Comparison of ENCODE assay signal across 18 cellular contexts in genomic region chr10:86827639-86828038, GRCh38.
"Had no signal": no experiment of that assay in that cellular context is flagged by ENCODE, and none has a peak within 500 bp of the region (broad histone marks: within the 10 kb centered on the region; RNA-seq: fewer than 3 reads in every experiment).

No MANE protein-coding gene starts in this region.

- H3K9me3 ChIP-seq: esophagus squamous epithelium, ovary, psoas muscle, right lobe of liver, thoracic aorta had no signal

- H3K9me3 Mint-ChIP-seq: activated CD4-positive, alpha-beta T cell treated with anti-CD3 and anti-CD28 coated beads, Interleukin-2, amount 10 ng/mL, durations not matched to agents 24 days and 14 days; activated naive CD4-positive, alpha-beta T cell treated with anti-CD3 and anti-CD28 coated beads, Interleukin-2, amount 10 ng/mL, durations not matched to agents 7 days and 5 days; activated T-cell treated with anti-CD3 and anti-CD28 coated beads, Interleukin-2, amount 50 U/mL, for 4 hours; immature natural killer cell; stimulated activated memory B cell treated with anti-CD40 and anti-IgM and Interleukin-4, amounts not matched to agents 10 μg/mL and 1 μg/mL and 100 μg/mL, for 72 hours had no signal

- DNase-seq: activated CD4-positive, alpha-beta T cell treated with anti-CD3 and anti-CD28 coated beads, Interleukin-2, amount 10 ng/mL, durations not matched to agents 24 days and 14 days; activated CD8-positive, alpha-beta T cell treated with anti-CD3 and anti-CD28 coated beads, Interleukin-2, amount 10 ng/mL, durations not matched to agents 7 days and 5 days; activated naive CD4-positive, alpha-beta T cell treated with anti-CD3 and anti-CD28 coated beads, Interleukin-2, amount 10 ng/mL, durations not matched to agents 7 days and 5 days; activated T-cell treated with anti-CD3 and anti-CD28 coated beads, Interleukin-2, amount 50 U/mL, for 4 hours; aorta; brain microvascular endothelial cell; esophagus squamous epithelium; immature natural killer cell; mesenchymal stem cell; naive thymus-derived CD8-positive, alpha-beta T cell; ovary; psoas muscle; right lobe of liver; small intestine; stimulated activated CD4-positive, alpha-beta T cell treated with anti-CD3 and anti-CD28 coated beads, Interleukin-4, amount 100 ng/mL, for 24 hours had no signal

- H3K36me3 Mint-ChIP-seq: activated naive CD4-positive, alpha-beta T cell treated with anti-CD3 and anti-CD28 coated beads, Interleukin-2, amount 10 ng/mL, durations not matched to agents 7 days and 5 days; immature natural killer cell; stimulated activated memory B cell treated with anti-CD40 and anti-IgM and Interleukin-4, amounts not matched to agents 10 μg/mL and 1 μg/mL and 100 μg/mL, for 72 hours had no signal

- H3K36me3 ChIP-seq: brain microvascular endothelial cell, esophagus squamous epithelium, ovary, right lobe of liver, thoracic aorta had no signal

- H3K27ac ChIP-seq: brain microvascular endothelial cell, coronary artery, esophagus squamous epithelium, ovary, psoas muscle, right lobe of liver, thoracic aorta had no signal

- H3K27me3 ChIP-seq: brain microvascular endothelial cell, esophagus squamous epithelium, ovary, right lobe of liver had no signal

- H3K4me3 Mint-ChIP-seq: activated CD4-positive, alpha-beta T cell treated with anti-CD3 and anti-CD28 coated beads, Interleukin-2, amount 10 ng/mL, durations not matched to agents 24 days and 14 days; activated CD8-positive, alpha-beta T cell treated with anti-CD3 and anti-CD28 coated beads, Interleukin-2, amount 10 ng/mL, durations not matched to agents 7 days and 5 days; activated naive CD4-positive, alpha-beta T cell treated with anti-CD3 and anti-CD28 coated beads, Interleukin-2, amount 10 ng/mL, durations not matched to agents 7 days and 5 days; activated T-cell treated with anti-CD3 and anti-CD28 coated beads, Interleukin-2, amount 50 U/mL, for 4 hours; immature natural killer cell; naive thymus-derived CD8-positive, alpha-beta T cell; stimulated activated memory B cell treated with anti-CD40 and anti-IgM and Interleukin-4, amounts not matched to agents 10 μg/mL and 1 μg/mL and 100 μg/mL, for 72 hours had no signal

- H3K4me1 ChIP-seq: right lobe of liver had no signal

- H3K27ac Mint-ChIP-seq: activated CD4-positive, alpha-beta T cell treated with anti-CD3 and anti-CD28 coated beads, Interleukin-2, amount 10 ng/mL, durations not matched to agents 24 days and 14 days; activated CD8-positive, alpha-beta T cell treated with anti-CD3 and anti-CD28 coated beads, Interleukin-2, amount 10 ng/mL, durations not matched to agents 7 days and 5 days; activated naive CD4-positive, alpha-beta T cell treated with anti-CD3 and anti-CD28 coated beads, Interleukin-2, amount 10 ng/mL, durations not matched to agents 7 days and 5 days; immature natural killer cell; naive thymus-derived CD8-positive, alpha-beta T cell; stimulated activated memory B cell treated with anti-CD40 and anti-IgM and Interleukin-4, amounts not matched to agents 10 μg/mL and 1 μg/mL and 100 μg/mL, for 72 hours had no signal

- H3K4me3 ChIP-seq: coronary artery, esophagus squamous epithelium, ovary, psoas muscle, right lobe of liver, thoracic aorta had no signal

- ATAC-seq: activated CD8-positive, alpha-beta T cell treated with anti-CD3 and anti-CD28 coated beads, Interleukin-2, amount 10 ng/mL, durations not matched to agents 7 days and 5 days; activated T-cell treated with anti-CD3 and anti-CD28 coated beads, Interleukin-2, amount 50 U/mL, for 4 hours; naive thymus-derived CD8-positive, alpha-beta T cell; psoas muscle; right lobe of liver; stimulated activated memory B cell treated with anti-CD40 and anti-IgM and Interleukin-4, amounts not matched to agents 10 μg/mL and 1 μg/mL and 100 μg/mL, for 72 hours had no signal

- H3K27me3 Mint-ChIP-seq: activated naive CD4-positive, alpha-beta T cell treated with anti-CD3 and anti-CD28 coated beads, Interleukin-2, amount 10 ng/mL, durations not matched to agents 7 days and 5 days; stimulated activated memory B cell treated with anti-CD40 and anti-IgM and Interleukin-4, amounts not matched to agents 10 μg/mL and 1 μg/mL and 100 μg/mL, for 72 hours had no signal

- H3K4me1 Mint-ChIP-seq: activated CD4-positive, alpha-beta T cell treated with anti-CD3 and anti-CD28 coated beads, Interleukin-2, amount 10 ng/mL, durations not matched to agents 24 days and 14 days; activated naive CD4-positive, alpha-beta T cell treated with anti-CD3 and anti-CD28 coated beads, Interleukin-2, amount 10 ng/mL, durations not matched to agents 7 days and 5 days; immature natural killer cell; naive thymus-derived CD8-positive, alpha-beta T cell had no signal
